8 cellular contexts compared by ENCODE assay signal in genomic region chr6:30716879-30717128, GRCh38. TPM values are rescaled to one million over a fixed set of nuclear protein-coding genes. Genes with fewer than 3 reads are reported as not detected.
DNase-seq lines count a peak whose midpoint lies in the region; ATAC-seq and TF ChIP-seq lines count a peak whose summit lies in the region.

No MANE protein-coding gene starts in this region.

- TF ChIP-seq POLR2A in heart left ventricle (IDR thresholded peaks at IDR 0.05): no peak

- H3K4me1 ChIP-seq in heart left ventricle (peaks cover 0 to 36% (median 25%) of the 10 kb centered on the region in 12 donors), mesodermal cell (ENCODE audit: control insufficient read depth, insufficient read depth, low read length, poor library complexity, severe bottlenecking) (peaks cover 12% of the 10 kb centered on the region), urinary bladder (ENCODE audit: insufficient read depth) (no peaks in the 10 kb centered on the region)

- TF ChIP-seq CTCF in heart left ventricle (IDR thresholded peaks at IDR 0.05) (no peak), MCF 10A (IDR thresholded peaks at IDR 0.05; ENCODE audit: unreplicated experiment) (no peak)

- H3K36me3 Mint-ChIP-seq in MCF 10A (ENCODE audit: insufficient read depth, unreplicated experiment): peaks cover 56% of the 10 kb centered on the region

- ATAC-seq in heart left ventricle: no peak
- no peak for ATAC-seq in left cardiac atrium

- DNase-seq in heart left ventricle: no peak
- DNase-seq in left cardiac atrium: no peak
- no peak for DNase-seq in MCF 10A (ENCODE audit: unreplicated experiment)
- DNase-seq in GDM1 (lab: John Stamatoyannopoulos, UW): no peak
- no peak for DNase-seq in NCI-H774 (lab: John Stamatoyannopoulos, UW)
- no peak for DNase-seq in NCI-H1436 (lab: John Stamatoyannopoulos, UW)

- peak overlapping the region; percentile 88 for H3K4me3 Mint-ChIP-seq in MCF 10A (ENCODE audit: unreplicated experiment)

- H3K27ac ChIP-seq in heart left ventricle (peak overlapping the region; percentile 62 to 97 (median 90)), mesodermal cell (ENCODE audit: low read depth, low read length, severe bottlenecking) (peak overlapping the region; percentile 87), urinary bladder (ENCODE audit: low read depth) (peak overlapping the region; percentile 83)

- no peaks in the 10 kb centered on the region for H3K27me3 Mint-ChIP-seq in MCF 10A (ENCODE audit: insufficient read depth, unreplicated experiment)

- CTCF ChIA-PET in MCF 10A (lab: Yijun Ruan, JAX): interaction anchor here (0.7 to 20.7 kb wide), 4 partner anchors 10 to 105 kb away, joined by 3 to 537 read pairs (median 4); partner anchors contain the start of gene DHX16

- no peaks in the 10 kb centered on the region for H3K9me3 Mint-ChIP-seq in MCF 10A (ENCODE audit: unreplicated experiment)

- H3K27me3 ChIP-seq in heart left ventricle: no peaks in the 10 kb centered on the region

- intact Hi-C loops in heart left ventricle (cut with DNase I) (loop anchor here in 3 of 10 donors (1.0 to 2.0 kb wide), 2 partner anchors 26 to 102 kb away; no protein-coding TSS in a partner anchor), left cardiac atrium (cut with DNase I) (no loop called here), MCF 10A (cut with micrococcal nuclease) (loop anchor here (1.0 kb wide), 1 partner anchor 31 kb away; the partner anchor contains the start of gene PPP1R18)

- H3K4me3 ChIP-seq in heart left ventricle (peak overlapping the region; percentile 45 to 93 (median 73)), mesodermal cell (ENCODE audit: extremely low read depth, insufficient read depth, low read length, poor library complexity, severe bottlenecking) (peak overlapping the region; percentile 80), urinary bladder (ENCODE audit: low read depth, low read length) (peak overlapping the region; percentile 43)

- H3K9me3 ChIP-seq in heart left ventricle (no peaks in the 10 kb centered on the region), mesodermal cell (ENCODE audit: control insufficient read depth, low read length) (no peaks in the 10 kb centered on the region)

- 2 to 5% (median 4%) methylated on average over 7 to 8 of the region's 8 CpGs for WGBS in heart left ventricle, 4 donors
- 1 to 3% methylated on average over 8 of the region's 8 CpGs for WGBS in mesodermal cell (ENCODE audit: insufficient coverage in 2 of 2), 2 experiments
- 2% methylated on average over 8 of the region's 8 CpGs for WGBS in urinary bladder

- peak overlapping the region; percentile 94 for H3K27ac Mint-ChIP-seq in MCF 10A (ENCODE audit: low read depth, unreplicated experiment)

- peaks cover 0 to 36% (median 30%) of the 10 kb centered on the region in 9 donors for H3K36me3 ChIP-seq in heart left ventricle
- H3K36me3 ChIP-seq in mesodermal cell (ENCODE audit: control insufficient read depth, insufficient read depth, low read length): peaks cover 51% of the 10 kb centered on the region
- H3K36me3 ChIP-seq in urinary bladder (ENCODE audit: insufficient read depth): peaks cover under 1% of the 10 kb centered on the region

- BruUV-seq in MCF 10A (replicated peaks; lab: Mats Ljungman, UMichigan): TSS peak; percentile 57

- POLR2A ChIA-PET in MCF 10A (lab: Yijun Ruan, JAX): interaction anchor here (0.6 to 13.6 kb wide), 19 partner anchors 9 to 167 kb away, joined by 3 to 477 read pairs (median 8); partner anchors contain the start of genes DDR1, DHX16, IER3 and MRPS18B

- H3K4me1 Mint-ChIP-seq in MCF 10A (ENCODE audit: insufficient read depth, unreplicated experiment): peaks cover 37% of the 10 kb centered on the region

RNA-seq across cellular contexts. Expression of gene MDC1, which starts 0.3 kb away (rescaled TPM):
- total RNA-seq in heart left ventricle: 10 to 100 TPM; 10.6 to 25.0 (median 17.5) TPM
- 10 to 100 TPM in 1 of 2 donors, 1 to 10 TPM in 1; 8.6 to 13.9 TPM for polyA plus RNA-seq in heart left ventricle
- total RNA-seq in left cardiac atrium: 10 to 100 TPM; 19.1 to 25.6 TPM
- total RNA-seq in MCF 10A (2022): 50.6 and 54.5 TPM in 2 replicates
- 60.6 TPM for polyA plus RNA-seq in mesodermal cell (2013, experiment 1 of 2)
- 50.2 TPM for polyA plus RNA-seq in mesodermal cell (2013, experiment 2 of 2)
- 9.8 TPM for total RNA-seq in urinary bladder
- 18.3 TPM for polyA plus RNA-seq in urinary bladder

RNA-seq across cellular contexts. Expression of gene TUBB, which starts 3.3 kb away (rescaled TPM):
- total RNA-seq in heart left ventricle (100 to 1,000 TPM; 183 to 474 (median 238) TPM), left cardiac atrium (100 to 1,000 TPM; 276 to 303 TPM), MCF 10A (2022) (200 and 210 TPM in 2 replicates), urinary bladder (376 TPM)
- polyA plus RNA-seq in heart left ventricle (100 to 1,000 TPM; 195 to 497 TPM), urinary bladder (332 TPM)
- polyA plus RNA-seq in mesodermal cell (2013, experiment 1 of 2): 1,638 TPM
- 1,486 TPM for polyA plus RNA-seq in mesodermal cell (2013, experiment 2 of 2)

RNA-seq across cellular contexts. Expression of gene FLOT1, which starts 25.7 kb away (rescaled TPM):
- total RNA-seq in heart left ventricle: 100 to 1,000 TPM; 166 to 282 (median 211) TPM
- 100 to 1,000 TPM; 291 to 310 TPM for polyA plus RNA-seq in heart left ventricle
- 100 to 1,000 TPM; 170 to 179 TPM for total RNA-seq in left cardiac atrium
- 61.8 and 73.7 TPM in 2 replicates for total RNA-seq in MCF 10A (2022)
- 145 TPM for polyA plus RNA-seq in mesodermal cell (2013, experiment 1 of 2)
- 130 TPM for polyA plus RNA-seq in mesodermal cell (2013, experiment 2 of 2)
- 40.0 TPM for total RNA-seq in urinary bladder
- polyA plus RNA-seq in urinary bladder: 298 TPM

RNA-seq across cellular contexts. Expression of gene NRM, which starts 26.0 kb away (rescaled TPM):
- total RNA-seq in heart left ventricle (1 to 10 TPM; 2.2 to 9.6 (median 3.9) TPM), left cardiac atrium (1 to 10 TPM; 5.3 to 6.3 TPM), MCF 10A (2022) (3.8 and 5.3 TPM in 2 replicates), urinary bladder (7.0 TPM)
- polyA plus RNA-seq in heart left ventricle (1 to 10 TPM; 5.6 to 8.6 TPM), urinary bladder (20.3 TPM)
- polyA plus RNA-seq in mesodermal cell (2013, experiment 1 of 2): 37.5 TPM
- polyA plus RNA-seq in mesodermal cell (2013, experiment 2 of 2): 38.7 TPM

RNA-seq across cellular contexts. Expression of gene IER3, which starts 27.5 kb away (rescaled TPM):
- 100 to 1,000 TPM in 2 of 9 donors, 10 to 100 TPM in 6, 1 to 10 TPM in 1; 8.7 to 127 (median 69.8) TPM for total RNA-seq in heart left ventricle
- 100 to 1,000 TPM in 1 of 2 donors, 10 to 100 TPM in 1; 33.3 to 119 TPM for polyA plus RNA-seq in heart left ventricle
- 10 to 100 TPM; 23.0 to 81.5 TPM for total RNA-seq in left cardiac atrium
- total RNA-seq in MCF 10A (2022): 154 and 192 TPM in 2 replicates
- 139 TPM for polyA plus RNA-seq in mesodermal cell (2013, experiment 1 of 2)
- 110 TPM for polyA plus RNA-seq in mesodermal cell (2013, experiment 2 of 2)
- total RNA-seq in urinary bladder: 4.8 TPM
- polyA plus RNA-seq in urinary bladder: 71.9 TPM
